10 cellular contexts compared by ENCODE assay signal in genomic region chr5:82183828-82184227, GRCh38.
A peak's percentile ranks its signal among the peaks of the same experiment; 100 is the strongest.
DNase-seq lines count a peak whose midpoint lies in the region; ATAC-seq and TF ChIP-seq lines count a peak whose summit lies in the region.
"Had no signal": no experiment of that assay in that cellular context is flagged by ENCODE, and none has a peak within 500 bp of the region (broad histone marks: within the 10 kb centered on the region; RNA-seq: fewer than 3 reads in every experiment).

No MANE protein-coding gene starts in this region.

- no peak overlapping the region for H3K27ac ChIP-seq in RWPE1

- TF ChIP-seq CTCF in RWPE1 (conservative IDR thresholded peaks at IDR 0.05; ENCODE audit: low read depth), result no peak

- no peaks in the 10 kb centered on the region for H3K9me3 Mint-ChIP-seq in T-cell
- H3K9me3 Mint-ChIP-seq: activated naive CD4-positive, alpha-beta T cell treated with anti-CD3 and anti-CD28 coated beads, Interleukin-2, amount 10 ng/mL, durations not matched to agents 7 days and 5 days had no signal

- DNase-seq in GM04503 (ENCODE audit: low read depth) (peak; percentile 50), RWPE1 (ENCODE audit: low spot score) (peak; percentile 79), iris pigment epithelial cell (ENCODE audit: low read depth) (peak; percentile 22), T-cell (no peak), DMS 273 treated with DMSO at 0.1 percent for 48 hours (lab: John Stamatoyannopoulos, UW) (no peak)
- DNase-seq: activated naive CD4-positive, alpha-beta T cell treated with anti-CD3 and anti-CD28 coated beads, Interleukin-2, amount 10 ng/mL, durations not matched to agents 7 days and 5 days; NCI-H2029 had no signal

- ATAC-seq in HG02759 (IDR thresholded peaks at IDR 0.05; ENCODE audit: unreplicated experiment) (peak; percentile 60), GM21619 (IDR thresholded peaks at IDR 0.05; ENCODE audit: unreplicated experiment) (no peak), T-cell (replicated peaks in 1 of 4) (no peak), GM18861 (IDR thresholded peaks at IDR 0.05; ENCODE audit: unreplicated experiment) (no peak)

- CTCF ChIA-PET in RWPE1 (lab: Yijun Ruan, JAX), result interaction anchor here (0.8 kb wide), 2 partner anchors 42 to 1210 kb away, joined by 3 to 6 read pairs; no protein-coding TSS in a partner anchor
- CTCF ChIA-PET in T-cell (lab: Charles Lee), result no interaction called here

- no peak overlapping the region for H3K27ac Mint-ChIP-seq in T-cell
- H3K27ac Mint-ChIP-seq: activated naive CD4-positive, alpha-beta T cell treated with anti-CD3 and anti-CD28 coated beads, Interleukin-2, amount 10 ng/mL, durations not matched to agents 7 days and 5 days had no signal

- no peaks in the 10 kb centered on the region for H3K4me1 Mint-ChIP-seq in T-cell
- H3K4me1 Mint-ChIP-seq: activated naive CD4-positive, alpha-beta T cell treated with anti-CD3 and anti-CD28 coated beads, Interleukin-2, amount 10 ng/mL, durations not matched to agents 7 days and 5 days had no signal

- H3K27me3 Mint-ChIP-seq in T-cell, result no peaks in the 10 kb centered on the region
- H3K27me3 Mint-ChIP-seq: activated naive CD4-positive, alpha-beta T cell treated with anti-CD3 and anti-CD28 coated beads, Interleukin-2, amount 10 ng/mL, durations not matched to agents 7 days and 5 days had no signal

- no peak overlapping the region for H3K4me3 Mint-ChIP-seq in T-cell
- H3K4me3 Mint-ChIP-seq: activated naive CD4-positive, alpha-beta T cell treated with anti-CD3 and anti-CD28 coated beads, Interleukin-2, amount 10 ng/mL, durations not matched to agents 7 days and 5 days had no signal

- POLR2A ChIA-PET in RWPE1 (lab: Yijun Ruan, JAX; ENCODE audit: low non-redundant PET), result no interaction called here
- POLR2A ChIA-PET in T-cell (lab: Charles Lee), result no interaction called here

- H3K36me3 Mint-ChIP-seq in T-cell, result peaks cover 34% of the 10 kb centered on the region

Comparison
In these comparisons a context has a peak if more than half of its experiments do, and no peak if none do; other contexts are left out.
1. DNase-seq: peak in GM04503 (single experiment), RWPE1 (single experiment) and iris pigment epithelial cell (single experiment); none in T-cell (0 of 34) and DMS 273 treated with DMSO at 0.1 percent for 48 hours (single experiment).